In the genomic region with DNA sequence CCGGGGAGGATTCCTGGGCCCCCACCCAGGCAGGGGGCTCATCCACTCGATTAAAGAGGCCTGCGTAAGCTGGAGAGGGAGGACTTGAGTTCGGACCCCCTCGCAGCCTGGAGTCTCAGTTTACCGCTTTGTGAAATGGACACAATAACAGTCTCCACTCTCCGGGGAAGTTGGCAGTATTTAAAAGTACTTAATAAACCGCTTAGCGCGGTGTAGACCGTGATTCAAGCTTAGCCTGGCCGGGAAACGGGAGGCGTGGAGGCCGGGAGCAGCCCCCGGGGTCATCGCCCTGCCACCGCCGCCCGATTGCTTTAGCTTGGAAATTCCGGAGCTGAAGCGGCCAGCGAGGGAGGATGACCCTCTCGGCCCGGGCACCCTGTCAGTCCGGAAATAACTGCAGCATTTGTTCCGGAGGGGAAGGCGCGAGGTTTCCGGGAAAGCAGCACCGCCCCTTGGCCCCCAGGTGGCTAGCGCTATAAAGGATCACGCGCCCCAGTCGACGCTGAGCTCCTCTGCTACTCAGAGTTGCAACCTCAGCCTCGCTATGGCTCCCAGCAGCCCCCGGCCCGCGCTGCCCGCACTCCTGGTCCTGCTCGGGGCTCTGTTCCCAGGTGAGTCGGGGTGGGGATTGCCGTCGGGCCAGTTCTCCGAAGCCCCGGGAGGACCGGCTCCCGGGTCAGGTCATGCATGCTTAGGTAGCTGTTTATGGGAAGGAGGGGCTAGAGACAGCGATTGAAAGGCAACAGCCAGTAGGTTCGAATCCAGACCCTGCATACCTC, we compare ENCODE assay signal across 1 cellular context.
TF ChIP-seq lines count a peak whose summit lies in the region.

A gene with protein sequence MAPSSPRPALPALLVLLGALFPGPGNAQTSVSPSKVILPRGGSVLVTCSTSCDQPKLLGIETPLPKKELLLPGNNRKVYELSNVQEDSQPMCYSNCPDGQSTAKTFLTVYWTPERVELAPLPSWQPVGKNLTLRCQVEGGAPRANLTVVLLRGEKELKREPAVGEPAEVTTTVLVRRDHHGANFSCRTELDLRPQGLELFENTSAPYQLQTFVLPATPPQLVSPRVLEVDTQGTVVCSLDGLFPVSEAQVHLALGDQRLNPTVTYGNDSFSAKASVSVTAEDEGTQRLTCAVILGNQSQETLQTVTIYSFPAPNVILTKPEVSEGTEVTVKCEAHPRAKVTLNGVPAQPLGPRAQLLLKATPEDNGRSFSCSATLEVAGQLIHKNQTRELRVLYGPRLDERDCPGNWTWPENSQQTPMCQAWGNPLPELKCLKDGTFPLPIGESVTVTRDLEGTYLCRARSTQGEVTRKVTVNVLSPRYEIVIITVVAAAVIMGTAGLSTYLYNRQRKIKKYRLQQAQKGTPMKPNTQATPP (plus strand): TSS at position 505 of the 779 bp plus-strand sequence. CDS start 40 bp downstream, at position 545.

TF ChIP-seq in K562, 482 proteins besides CTCF, POLR2A, EP300 and RAD21 (continued from another document and continues in another):
- TF ChIP-seq, protein P1, sequence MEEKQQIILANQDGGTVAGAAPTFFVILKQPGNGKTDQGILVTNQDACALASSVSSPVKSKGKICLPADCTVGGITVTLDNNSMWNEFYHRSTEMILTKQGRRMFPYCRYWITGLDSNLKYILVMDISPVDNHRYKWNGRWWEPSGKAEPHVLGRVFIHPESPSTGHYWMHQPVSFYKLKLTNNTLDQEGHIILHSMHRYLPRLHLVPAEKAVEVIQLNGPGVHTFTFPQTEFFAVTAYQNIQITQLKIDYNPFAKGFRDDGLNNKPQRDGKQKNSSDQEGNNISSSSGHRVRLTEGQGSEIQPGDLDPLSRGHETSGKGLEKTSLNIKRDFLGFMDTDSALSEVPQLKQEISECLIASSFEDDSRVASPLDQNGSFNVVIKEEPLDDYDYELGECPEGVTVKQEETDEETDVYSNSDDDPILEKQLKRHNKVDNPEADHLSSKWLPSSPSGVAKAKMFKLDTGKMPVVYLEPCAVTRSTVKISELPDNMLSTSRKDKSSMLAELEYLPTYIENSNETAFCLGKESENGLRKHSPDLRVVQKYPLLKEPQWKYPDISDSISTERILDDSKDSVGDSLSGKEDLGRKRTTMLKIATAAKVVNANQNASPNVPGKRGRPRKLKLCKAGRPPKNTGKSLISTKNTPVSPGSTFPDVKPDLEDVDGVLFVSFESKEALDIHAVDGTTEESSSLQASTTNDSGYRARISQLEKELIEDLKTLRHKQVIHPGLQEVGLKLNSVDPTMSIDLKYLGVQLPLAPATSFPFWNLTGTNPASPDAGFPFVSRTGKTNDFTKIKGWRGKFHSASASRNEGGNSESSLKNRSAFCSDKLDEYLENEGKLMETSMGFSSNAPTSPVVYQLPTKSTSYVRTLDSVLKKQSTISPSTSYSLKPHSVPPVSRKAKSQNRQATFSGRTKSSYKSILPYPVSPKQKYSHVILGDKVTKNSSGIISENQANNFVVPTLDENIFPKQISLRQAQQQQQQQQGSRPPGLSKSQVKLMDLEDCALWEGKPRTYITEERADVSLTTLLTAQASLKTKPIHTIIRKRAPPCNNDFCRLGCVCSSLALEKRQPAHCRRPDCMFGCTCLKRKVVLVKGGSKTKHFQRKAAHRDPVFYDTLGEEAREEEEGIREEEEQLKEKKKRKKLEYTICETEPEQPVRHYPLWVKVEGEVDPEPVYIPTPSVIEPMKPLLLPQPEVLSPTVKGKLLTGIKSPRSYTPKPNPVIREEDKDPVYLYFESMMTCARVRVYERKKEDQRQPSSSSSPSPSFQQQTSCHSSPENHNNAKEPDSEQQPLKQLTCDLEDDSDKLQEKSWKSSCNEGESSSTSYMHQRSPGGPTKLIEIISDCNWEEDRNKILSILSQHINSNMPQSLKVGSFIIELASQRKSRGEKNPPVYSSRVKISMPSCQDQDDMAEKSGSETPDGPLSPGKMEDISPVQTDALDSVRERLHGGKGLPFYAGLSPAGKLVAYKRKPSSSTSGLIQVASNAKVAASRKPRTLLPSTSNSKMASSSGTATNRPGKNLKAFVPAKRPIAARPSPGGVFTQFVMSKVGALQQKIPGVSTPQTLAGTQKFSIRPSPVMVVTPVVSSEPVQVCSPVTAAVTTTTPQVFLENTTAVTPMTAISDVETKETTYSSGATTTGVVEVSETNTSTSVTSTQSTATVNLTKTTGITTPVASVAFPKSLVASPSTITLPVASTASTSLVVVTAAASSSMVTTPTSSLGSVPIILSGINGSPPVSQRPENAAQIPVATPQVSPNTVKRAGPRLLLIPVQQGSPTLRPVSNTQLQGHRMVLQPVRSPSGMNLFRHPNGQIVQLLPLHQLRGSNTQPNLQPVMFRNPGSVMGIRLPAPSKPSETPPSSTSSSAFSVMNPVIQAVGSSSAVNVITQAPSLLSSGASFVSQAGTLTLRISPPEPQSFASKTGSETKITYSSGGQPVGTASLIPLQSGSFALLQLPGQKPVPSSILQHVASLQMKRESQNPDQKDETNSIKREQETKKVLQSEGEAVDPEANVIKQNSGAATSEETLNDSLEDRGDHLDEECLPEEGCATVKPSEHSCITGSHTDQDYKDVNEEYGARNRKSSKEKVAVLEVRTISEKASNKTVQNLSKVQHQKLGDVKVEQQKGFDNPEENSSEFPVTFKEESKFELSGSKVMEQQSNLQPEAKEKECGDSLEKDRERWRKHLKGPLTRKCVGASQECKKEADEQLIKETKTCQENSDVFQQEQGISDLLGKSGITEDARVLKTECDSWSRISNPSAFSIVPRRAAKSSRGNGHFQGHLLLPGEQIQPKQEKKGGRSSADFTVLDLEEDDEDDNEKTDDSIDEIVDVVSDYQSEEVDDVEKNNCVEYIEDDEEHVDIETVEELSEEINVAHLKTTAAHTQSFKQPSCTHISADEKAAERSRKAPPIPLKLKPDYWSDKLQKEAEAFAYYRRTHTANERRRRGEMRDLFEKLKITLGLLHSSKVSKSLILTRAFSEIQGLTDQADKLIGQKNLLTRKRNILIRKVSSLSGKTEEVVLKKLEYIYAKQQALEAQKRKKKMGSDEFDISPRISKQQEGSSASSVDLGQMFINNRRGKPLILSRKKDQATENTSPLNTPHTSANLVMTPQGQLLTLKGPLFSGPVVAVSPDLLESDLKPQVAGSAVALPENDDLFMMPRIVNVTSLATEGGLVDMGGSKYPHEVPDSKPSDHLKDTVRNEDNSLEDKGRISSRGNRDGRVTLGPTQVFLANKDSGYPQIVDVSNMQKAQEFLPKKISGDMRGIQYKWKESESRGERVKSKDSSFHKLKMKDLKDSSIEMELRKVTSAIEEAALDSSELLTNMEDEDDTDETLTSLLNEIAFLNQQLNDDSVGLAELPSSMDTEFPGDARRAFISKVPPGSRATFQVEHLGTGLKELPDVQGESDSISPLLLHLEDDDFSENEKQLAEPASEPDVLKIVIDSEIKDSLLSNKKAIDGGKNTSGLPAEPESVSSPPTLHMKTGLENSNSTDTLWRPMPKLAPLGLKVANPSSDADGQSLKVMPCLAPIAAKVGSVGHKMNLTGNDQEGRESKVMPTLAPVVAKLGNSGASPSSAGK (IDR thresholded peaks at IDR 0.05), result peak; percentile 98
- TF ChIP-seq, protein P2, sequence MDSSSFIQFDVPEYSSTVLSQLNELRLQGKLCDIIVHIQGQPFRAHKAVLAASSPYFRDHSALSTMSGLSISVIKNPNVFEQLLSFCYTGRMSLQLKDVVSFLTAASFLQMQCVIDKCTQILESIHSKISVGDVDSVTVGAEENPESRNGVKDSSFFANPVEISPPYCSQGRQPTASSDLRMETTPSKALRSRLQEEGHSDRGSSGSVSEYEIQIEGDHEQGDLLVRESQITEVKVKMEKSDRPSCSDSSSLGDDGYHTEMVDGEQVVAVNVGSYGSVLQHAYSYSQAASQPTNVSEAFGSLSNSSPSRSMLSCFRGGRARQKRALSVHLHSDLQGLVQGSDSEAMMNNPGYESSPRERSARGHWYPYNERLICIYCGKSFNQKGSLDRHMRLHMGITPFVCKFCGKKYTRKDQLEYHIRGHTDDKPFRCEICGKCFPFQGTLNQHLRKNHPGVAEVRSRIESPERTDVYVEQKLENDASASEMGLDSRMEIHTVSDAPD (CRISPR knock-in tag; IDR thresholded peaks at IDR 0.05), result no peak
- TF ChIP-seq, protein P3, sequence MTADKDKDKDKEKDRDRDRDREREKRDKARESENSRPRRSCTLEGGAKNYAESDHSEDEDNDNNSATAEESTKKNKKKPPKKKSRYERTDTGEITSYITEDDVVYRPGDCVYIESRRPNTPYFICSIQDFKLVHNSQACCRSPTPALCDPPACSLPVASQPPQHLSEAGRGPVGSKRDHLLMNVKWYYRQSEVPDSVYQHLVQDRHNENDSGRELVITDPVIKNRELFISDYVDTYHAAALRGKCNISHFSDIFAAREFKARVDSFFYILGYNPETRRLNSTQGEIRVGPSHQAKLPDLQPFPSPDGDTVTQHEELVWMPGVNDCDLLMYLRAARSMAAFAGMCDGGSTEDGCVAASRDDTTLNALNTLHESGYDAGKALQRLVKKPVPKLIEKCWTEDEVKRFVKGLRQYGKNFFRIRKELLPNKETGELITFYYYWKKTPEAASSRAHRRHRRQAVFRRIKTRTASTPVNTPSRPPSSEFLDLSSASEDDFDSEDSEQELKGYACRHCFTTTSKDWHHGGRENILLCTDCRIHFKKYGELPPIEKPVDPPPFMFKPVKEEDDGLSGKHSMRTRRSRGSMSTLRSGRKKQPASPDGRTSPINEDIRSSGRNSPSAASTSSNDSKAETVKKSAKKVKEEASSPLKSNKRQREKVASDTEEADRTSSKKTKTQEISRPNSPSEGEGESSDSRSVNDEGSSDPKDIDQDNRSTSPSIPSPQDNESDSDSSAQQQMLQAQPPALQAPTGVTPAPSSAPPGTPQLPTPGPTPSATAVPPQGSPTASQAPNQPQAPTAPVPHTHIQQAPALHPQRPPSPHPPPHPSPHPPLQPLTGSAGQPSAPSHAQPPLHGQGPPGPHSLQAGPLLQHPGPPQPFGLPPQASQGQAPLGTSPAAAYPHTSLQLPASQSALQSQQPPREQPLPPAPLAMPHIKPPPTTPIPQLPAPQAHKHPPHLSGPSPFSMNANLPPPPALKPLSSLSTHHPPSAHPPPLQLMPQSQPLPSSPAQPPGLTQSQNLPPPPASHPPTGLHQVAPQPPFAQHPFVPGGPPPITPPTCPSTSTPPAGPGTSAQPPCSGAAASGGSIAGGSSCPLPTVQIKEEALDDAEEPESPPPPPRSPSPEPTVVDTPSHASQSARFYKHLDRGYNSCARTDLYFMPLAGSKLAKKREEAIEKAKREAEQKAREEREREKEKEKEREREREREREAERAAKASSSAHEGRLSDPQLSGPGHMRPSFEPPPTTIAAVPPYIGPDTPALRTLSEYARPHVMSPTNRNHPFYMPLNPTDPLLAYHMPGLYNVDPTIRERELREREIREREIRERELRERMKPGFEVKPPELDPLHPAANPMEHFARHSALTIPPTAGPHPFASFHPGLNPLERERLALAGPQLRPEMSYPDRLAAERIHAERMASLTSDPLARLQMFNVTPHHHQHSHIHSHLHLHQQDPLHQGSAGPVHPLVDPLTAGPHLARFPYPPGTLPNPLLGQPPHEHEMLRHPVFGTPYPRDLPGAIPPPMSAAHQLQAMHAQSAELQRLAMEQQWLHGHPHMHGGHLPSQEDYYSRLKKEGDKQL (CRISPR knock-in tag; IDR thresholded peaks at IDR 0.05; ENCODE audit: borderline replicate concordance), result no peak; the same call in 1 of the 2 replicates
- TF ChIP-seq BHLHE40 (IDR thresholded peaks at IDR 0.05; ENCODE audit: low read length) (peak; percentile 55; the same call in 1 of the 2 replicates), ZKSCAN1 (IDR thresholded peaks at IDR 0.05; ENCODE audit: low read depth, low read length) (0 out of 2 replicates have a peak, but pooled peaks have one; percentile 69), ETV6 (IDR thresholded peaks at IDR 0.05; ENCODE audit: borderline replicate concordance in 1 of 2, low read depth in 2 of 2, low read length in 1 of 2) (peak in 1 of 2 experiments; percentile 77; a peak in 1 of 4 replicates), ETV6 (CRISPR knock-in tag; IDR thresholded peaks at IDR 0.05; ENCODE audit: borderline replicate concordance) (no peak), ATF7 (IDR thresholded peaks at IDR 0.05) (peak; percentile 59), PHF21A (IDR thresholded peaks at IDR 0.05; ENCODE audit: borderline replicate concordance, low read depth) (peak; percentile 87), RCOR1 (IDR thresholded peaks at IDR 0.05; ENCODE audit: borderline replicate concordance in 1 of 2, low read depth in 2 of 2, low read length in 2 of 2) (peak; percentile 25 to 81; a peak in 3 of 4 replicates), ASH1L (IDR thresholded peaks at IDR 0.05; ENCODE audit: borderline replicate concordance, low read depth, partially characterized antibody) (peak; percentile 35), ARHGAP35 (IDR thresholded peaks at IDR 0.05; ENCODE audit: partially characterized antibody) (no peak), IFI16 (CRISPR knock-in tag; IDR thresholded peaks at IDR 0.05) (no peak), ZNF121 (CRISPR knock-in tag; conservative IDR thresholded peaks at IDR 0.05) (peak; percentile 43; the same call in 1 of the 2 replicates), FOXP1 (CRISPR knock-in tag; IDR thresholded peaks at IDR 0.05) (peak; percentile 74), SMAD3 (CRISPR knock-in tag; conservative IDR thresholded peaks at IDR 0.05) (0 out of 2 replicates have a peak, but pooled peaks have one; percentile 18), TAF7 (tag; IDR thresholded peaks at IDR 0.05) (peak; percentile 49), XRCC3 (IDR thresholded peaks at IDR 0.05) (no peak), NCOA1 (IDR thresholded peaks at IDR 0.05; ENCODE audit: low read depth) (no peak), NEUROD1 (IDR thresholded peaks at IDR 0.05; ENCODE audit: borderline replicate concordance, low read depth, low read length, partially characterized antibody) (no peak), MECOM (CRISPR knock-in tag; IDR thresholded peaks at IDR 0.05) (peak; percentile 35; the same call in 1 of the 2 replicates), NCOR1 (IDR thresholded peaks at IDR 0.05) (no peak), NFRKB (IDR thresholded peaks at IDR 0.05; ENCODE audit: low read depth) (0 out of 2 replicates have a peak, but pooled peaks have one; percentile 14), SMAD1 (IDR thresholded peaks at IDR 0.05; ENCODE audit: low read depth, low read length, partially characterized antibody) (peak; percentile 40), ZFX (CRISPR knock-in tag; IDR thresholded peaks at IDR 0.05) (peak; percentile 66), KDM1A (IDR thresholded peaks at IDR 0.05) (peak; percentile 89 to 94), CBFA2T2 (conservative IDR thresholded peaks at IDR 0.05) (peak; percentile 12; the same call in 1 of the 2 replicates), NRF1 (conservative IDR thresholded peaks at IDR 0.05 in 1 of 2, IDR thresholded peaks at IDR 0.05 in 1 of 2) (no peak)
- TF ChIP-seq, protein P4, sequence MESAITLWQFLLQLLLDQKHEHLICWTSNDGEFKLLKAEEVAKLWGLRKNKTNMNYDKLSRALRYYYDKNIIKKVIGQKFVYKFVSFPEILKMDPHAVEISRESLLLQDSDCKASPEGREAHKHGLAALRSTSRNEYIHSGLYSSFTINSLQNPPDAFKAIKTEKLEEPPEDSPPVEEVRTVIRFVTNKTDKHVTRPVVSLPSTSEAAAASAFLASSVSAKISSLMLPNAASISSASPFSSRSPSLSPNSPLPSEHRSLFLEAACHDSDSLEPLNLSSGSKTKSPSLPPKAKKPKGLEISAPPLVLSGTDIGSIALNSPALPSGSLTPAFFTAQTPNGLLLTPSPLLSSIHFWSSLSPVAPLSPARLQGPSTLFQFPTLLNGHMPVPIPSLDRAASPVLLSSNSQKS (CRISPR knock-in tag; IDR thresholded peaks at IDR 0.05), result no peak
- TF ChIP-seq, protein P5, sequence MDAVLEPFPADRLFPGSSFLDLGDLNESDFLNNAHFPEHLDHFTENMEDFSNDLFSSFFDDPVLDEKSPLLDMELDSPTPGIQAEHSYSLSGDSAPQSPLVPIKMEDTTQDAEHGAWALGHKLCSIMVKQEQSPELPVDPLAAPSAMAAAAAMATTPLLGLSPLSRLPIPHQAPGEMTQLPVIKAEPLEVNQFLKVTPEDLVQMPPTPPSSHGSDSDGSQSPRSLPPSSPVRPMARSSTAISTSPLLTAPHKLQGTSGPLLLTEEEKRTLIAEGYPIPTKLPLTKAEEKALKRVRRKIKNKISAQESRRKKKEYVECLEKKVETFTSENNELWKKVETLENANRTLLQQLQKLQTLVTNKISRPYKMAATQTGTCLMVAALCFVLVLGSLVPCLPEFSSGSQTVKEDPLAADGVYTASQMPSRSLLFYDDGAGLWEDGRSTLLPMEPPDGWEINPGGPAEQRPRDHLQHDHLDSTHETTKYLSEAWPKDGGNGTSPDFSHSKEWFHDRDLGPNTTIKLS (IDR thresholded peaks at IDR 0.05; ENCODE audit: borderline replicate concordance, low read depth), result peak; percentile 38; the same call in 1 of the 2 replicates
